In the genomic region with DNA sequence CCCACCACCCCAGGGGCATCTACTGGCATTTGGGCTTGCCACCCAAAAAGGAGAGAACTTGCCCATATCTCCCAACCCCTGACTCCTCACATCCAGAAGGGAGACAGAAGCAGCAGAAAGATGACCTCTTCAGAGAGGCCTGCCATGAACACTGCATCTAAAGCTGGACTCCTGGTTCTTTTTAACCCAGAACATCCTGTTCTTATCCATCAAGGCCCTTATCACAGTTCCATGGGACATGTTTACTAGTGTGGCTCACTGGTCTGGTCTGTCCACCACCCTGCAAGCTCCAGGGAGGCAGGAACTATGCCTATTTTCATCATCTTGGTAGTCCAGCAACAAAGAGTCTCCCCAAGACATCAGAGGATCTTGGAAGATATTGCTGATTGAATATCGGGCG, we compare ENCODE assay signal across 14 cellular contexts.
"Had no signal": no experiment of that assay in that cellular context is flagged by ENCODE, and none has a peak within 500 bp of the region (broad histone marks: within the 10 kb centered on the region; RNA-seq: fewer than 3 reads in every experiment).

No MANE protein-coding gene starts in this region.

- H3K27ac ChIP-seq: left lung, WERI-Rb-1 had no signal

- H3K36me3 Mint-ChIP-seq: activated naive CD8-positive, alpha-beta T cell treated with anti-CD3 and anti-CD28 coated beads, Interleukin-2, amount 10 ng/mL, durations not matched to agents 7 days and 5 days; T-cell had no signal

- H3K27ac Mint-ChIP-seq: activated CD4-positive, alpha-beta T cell treated with anti-CD3 and anti-CD28 coated beads for 36 hours; activated CD8-positive, alpha-beta T cell treated with anti-CD3 and anti-CD28 coated beads, Interleukin-2, amount 10 ng/mL, durations not matched to agents 7 days and 5 days; activated naive CD8-positive, alpha-beta T cell treated with anti-CD3 and anti-CD28 coated beads, Interleukin-2, amount 10 ng/mL, durations not matched to agents 7 days and 5 days; dendritic cell treated with granulocyte-macrophage colony-stimulating factor and Interleukin-4, amounts not matched to agents 40 ng/mL and 50 ng/mL, for 4 days; stimulated activated naive CD8-positive, alpha-beta T cell treated with anti-CD3 and anti-CD28 coated beads, Interleukin-15, Interleukin-2, amounts not matched to agents 100 ng/mL and 50 ng/mL, for 24 hours; T-cell had no signal

- H3K36me3 ChIP-seq: left lung, WERI-Rb-1 had no signal

- H3K27me3 ChIP-seq: left lung, tibial nerve had no signal

- H3K9me3 Mint-ChIP-seq: activated naive CD8-positive, alpha-beta T cell treated with anti-CD3 and anti-CD28 coated beads, Interleukin-2, amount 10 ng/mL, durations not matched to agents 7 days and 5 days; central memory CD8-positive, alpha-beta T cell; dendritic cell treated with granulocyte-macrophage colony-stimulating factor and Interleukin-4, amounts not matched to agents 40 ng/mL and 50 ng/mL, for 4 days; stimulated activated naive CD8-positive, alpha-beta T cell treated with anti-CD3 and anti-CD28 coated beads, Interleukin-15, Interleukin-2, amounts not matched to agents 100 ng/mL and 50 ng/mL, for 24 hours; T-cell had no signal

- H3K4me3 ChIP-seq: left lung, tibial nerve had no signal

- H3K4me3 Mint-ChIP-seq: activated CD4-positive, alpha-beta T cell treated with anti-CD3 and anti-CD28 coated beads for 36 hours; activated CD8-positive, alpha-beta T cell treated with anti-CD3 and anti-CD28 coated beads, Interleukin-2, amount 10 ng/mL, durations not matched to agents 7 days and 5 days; activated naive CD8-positive, alpha-beta T cell treated with anti-CD3 and anti-CD28 coated beads, Interleukin-2, amount 10 ng/mL, durations not matched to agents 7 days and 5 days; central memory CD8-positive, alpha-beta T cell; dendritic cell treated with granulocyte-macrophage colony-stimulating factor and Interleukin-4, amounts not matched to agents 40 ng/mL and 50 ng/mL, for 4 days; stimulated activated naive CD8-positive, alpha-beta T cell treated with anti-CD3 and anti-CD28 coated beads, Interleukin-15, Interleukin-2, amounts not matched to agents 100 ng/mL and 50 ng/mL, for 24 hours; T-cell had no signal

- H3K27me3 Mint-ChIP-seq: activated CD4-positive, alpha-beta T cell treated with anti-CD3 and anti-CD28 coated beads for 36 hours had no signal

- DNase-seq: activated CD4-positive, alpha-beta T cell treated with anti-CD3 and anti-CD28 coated beads for 36 hours; activated CD8-positive, alpha-beta memory T cell treated with anti-CD3 and anti-CD28 coated beads, Interleukin-2, amount 50 U/mL, for 48 hours; activated CD8-positive, alpha-beta T cell treated with anti-CD3 and anti-CD28 coated beads, Interleukin-2, amount 10 ng/mL, durations not matched to agents 7 days and 5 days; activated naive CD8-positive, alpha-beta T cell treated with anti-CD3 and anti-CD28 coated beads, Interleukin-2, amount 10 ng/mL, durations not matched to agents 7 days and 5 days; left lung; stimulated activated CD4-positive, alpha-beta T cell treated with anti-CD3 and anti-CD28 coated beads, Interleukin-15, amount 100 ng/mL, for 24 hours; stimulated activated CD4-positive, alpha-beta T cell treated with anti-CD3 and anti-CD28 coated beads, Interleukin-4, amount 100 ng/mL, for 24 hours; T-cell; T1000; WERI-Rb-1 had no signal

- H3K9me3 ChIP-seq: left lung, tibial nerve had no signal

- H3K4me1 Mint-ChIP-seq: activated CD4-positive, alpha-beta T cell treated with anti-CD3 and anti-CD28 coated beads for 36 hours; activated naive CD8-positive, alpha-beta T cell treated with anti-CD3 and anti-CD28 coated beads, Interleukin-2, amount 10 ng/mL, durations not matched to agents 7 days and 5 days; central memory CD8-positive, alpha-beta T cell; T-cell had no signal
